24 cellular contexts compared by ENCODE assay signal in the genomic region with DNA sequence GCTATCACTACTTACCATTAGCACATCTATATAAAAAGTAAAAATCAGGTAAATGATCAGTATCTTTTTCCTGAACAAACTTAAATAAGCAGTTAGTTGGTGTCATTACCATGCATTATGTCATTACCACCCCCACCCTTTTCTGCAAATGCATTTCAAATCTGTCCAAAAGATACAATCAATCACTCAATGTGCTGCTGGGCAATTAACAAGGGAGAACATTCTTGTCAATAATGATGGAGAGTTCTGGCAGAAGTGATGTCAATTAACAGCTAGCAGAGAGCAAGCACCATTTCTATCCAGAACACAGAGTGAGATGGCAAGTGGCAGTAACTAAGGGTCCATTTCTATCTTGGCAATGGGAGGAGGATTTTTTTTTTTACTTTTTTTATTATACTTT.
"Had no signal": no experiment of that assay in that cellular context is flagged by ENCODE, and none has a peak within 500 bp of the region (broad histone marks: within the 10 kb centered on the region; RNA-seq: fewer than 3 reads in every experiment).

No MANE protein-coding gene starts in this region.

- H3K27ac Mint-ChIP-seq: dendritic cell treated with granulocyte-macrophage colony-stimulating factor and Interleukin-4, amounts not matched to agents 40 ng/mL and 50 ng/mL, for 4 days; effector memory CD8-positive, alpha-beta T cell; endodermal cell had no signal

- DNase-seq: colonic mucosa; cortex of kidney; dermis blood vessel endothelial cell; dorsolateral prefrontal cortex; effector CD4-positive, alpha-beta T cell; effector CD8-positive, alpha-beta T cell; effector memory CD4-positive, alpha-beta T cell; effector memory CD8-positive, alpha-beta T cell; endodermal cell; erythroblast; esophagus squamous epithelium; foreskin fibroblast; foreskin keratinocyte; foreskin melanocyte; gastrocnemius medialis; head of caudate nucleus; heart left ventricle; heart right ventricle had no signal

- H3K4me3 Mint-ChIP-seq: dendritic cell treated with granulocyte-macrophage colony-stimulating factor and Interleukin-4, amounts not matched to agents 40 ng/mL and 50 ng/mL, for 4 days; effector memory CD8-positive, alpha-beta T cell; endodermal cell had no signal

- ATAC-seq: effector memory CD8-positive, alpha-beta T cell; esophagus mucosa; foreskin keratinocyte; gastrocnemius medialis; gastroesophageal sphincter; heart left ventricle; heart right ventricle had no signal

- H3K4me3 ChIP-seq: colonic mucosa, coronary artery, dorsolateral prefrontal cortex, esophagus muscularis mucosa, esophagus squamous epithelium, gastrocnemius medialis, gastroesophageal sphincter, heart left ventricle, heart right ventricle had no signal

- H3K9me3 ChIP-seq: colonic mucosa, esophagus squamous epithelium, gastrocnemius medialis, gastroesophageal sphincter, heart left ventricle, heart right ventricle had no signal

- H3K36me3 ChIP-seq: colonic mucosa, esophagus muscularis mucosa, esophagus squamous epithelium, gastrocnemius medialis, gastroesophageal sphincter, heart left ventricle, heart right ventricle had no signal

- H3K27ac ChIP-seq: colonic mucosa, coronary artery, dorsolateral prefrontal cortex, epithelial cell of prostate, esophagus muscularis mucosa, esophagus squamous epithelium, foreskin keratinocyte, gastrocnemius medialis, gastroesophageal sphincter, heart left ventricle, heart right ventricle had no signal

- H3K9me3 Mint-ChIP-seq: dendritic cell treated with granulocyte-macrophage colony-stimulating factor and Interleukin-4, amounts not matched to agents 40 ng/mL and 50 ng/mL, for 4 days; endodermal cell had no signal
